27 cellular contexts compared by ENCODE assay signal in the genomic region with DNA sequence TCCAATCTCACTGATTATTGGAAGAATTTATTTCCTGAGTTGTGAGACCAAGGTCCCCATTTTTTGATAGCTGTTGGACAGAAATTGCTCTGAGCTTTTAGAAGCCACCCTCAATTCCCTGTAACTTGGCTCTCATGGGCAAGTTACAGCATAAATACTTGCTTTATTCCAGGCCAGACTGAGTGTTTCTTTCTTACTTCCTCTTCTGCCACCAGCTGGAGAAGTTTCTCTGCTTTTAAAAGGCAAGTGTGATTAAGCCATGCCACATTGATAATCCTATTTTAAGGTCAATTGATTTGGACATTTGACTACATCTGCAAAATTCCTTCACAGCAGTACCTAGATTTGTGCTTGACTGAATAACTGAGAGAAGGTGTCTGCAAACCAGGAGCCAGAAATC. TPM values are rescaled to one million over a fixed set of nuclear protein-coding genes. Genes with fewer than 3 reads are reported as not detected.
"Had no signal": no experiment of that assay in that cellular context is flagged by ENCODE, and none has a peak within 500 bp of the region (broad histone marks: within the 10 kb centered on the region; RNA-seq: fewer than 3 reads in every experiment).

No MANE protein-coding gene starts in this region.

- H3K27me3 ChIP-seq: heart right ventricle, pancreas, sigmoid colon, stomach had no signal

- H3K36me3 ChIP-seq: heart right ventricle, pancreas, sigmoid colon, stomach, thoracic aorta, WERI-Rb-1 had no signal

- DNase-seq: activated CD4-positive, alpha-beta T cell treated with anti-CD3 and anti-CD28 coated beads for 1 hour; activated CD4-positive, alpha-beta T cell treated with anti-CD3 and anti-CD28 coated beads, Interleukin-2, amount 50 U/mL, for 48 hours; activated T-cell treated with anti-CD3 and anti-CD28 coated beads for 4 hours; cerebellar nuclear complex; cortex of kidney; effector CD4-positive, alpha-beta T cell; heart right ventricle; immature natural killer cell; kidney glomerular epithelial cell; left ventricle myocardium superior; naive thymus-derived CD4-positive, alpha-beta T cell; pancreas; sigmoid colon; stimulated activated CD4-positive, alpha-beta T cell treated with anti-CD3 and anti-CD28 coated beads, Interleukin-4, amount 100 ng/mL, for 24 hours; stomach; T-helper 1 cell; T-helper 9 cell; WERI-Rb-1 had no signal

- H3K9me3 Mint-ChIP-seq: activated T-helper 1 cell treated with anti-CD3 and anti-CD28 coated beads, Interleukin-12 subunit alpha, Interleukin-12 subunit beta, Interleukin-2, Interleukin-4 antibody, amounts not matched to agents 30 ng/mL and 10 ng/mL and 1 ng/mL, durations not matched to agents 14 hours and 24 hours and 36 hours; stimulated activated effector memory CD8-positive, alpha-beta T cell treated with anti-CD3 and anti-CD28 coated beads, Interleukin-12 subunit alpha, Interleukin-12 subunit beta, amount 100 ng/mL, for 72 hours had no signal

- H3K27ac ChIP-seq: heart right ventricle, pancreas, sigmoid colon, stomach, thoracic aorta, WERI-Rb-1 had no signal

- H3K4me3 Mint-ChIP-seq: activated naive CD8-positive, alpha-beta T cell; activated T-helper 1 cell treated with anti-CD3 and anti-CD28 coated beads, Interleukin-12 subunit alpha, Interleukin-12 subunit beta, Interleukin-2, Interleukin-4 antibody, amounts not matched to agents 30 ng/mL and 10 ng/mL and 1 ng/mL, durations not matched to agents 14 hours and 24 hours and 36 hours; immature natural killer cell; memory B cell; stimulated activated effector memory CD8-positive, alpha-beta T cell treated with anti-CD3 and anti-CD28 coated beads, Interleukin-12 subunit alpha, Interleukin-12 subunit beta, amount 100 ng/mL, for 72 hours had no signal

- H3K27me3 Mint-ChIP-seq: activated naive CD8-positive, alpha-beta T cell had no signal

- H3K27ac Mint-ChIP-seq: activated naive CD8-positive, alpha-beta T cell; activated T-helper 1 cell treated with anti-CD3 and anti-CD28 coated beads, Interleukin-12 subunit alpha, Interleukin-12 subunit beta, Interleukin-2, Interleukin-4 antibody, amounts not matched to agents 30 ng/mL and 10 ng/mL and 1 ng/mL, durations not matched to agents 14 hours and 24 hours and 36 hours; immature natural killer cell; memory B cell; naive thymus-derived CD4-positive, alpha-beta T cell; stimulated activated effector memory CD8-positive, alpha-beta T cell treated with anti-CD3 and anti-CD28 coated beads, Interleukin-12 subunit alpha, Interleukin-12 subunit beta, amount 100 ng/mL, for 72 hours had no signal

- H3K4me1 Mint-ChIP-seq: immature natural killer cell; memory B cell; stimulated activated effector memory CD8-positive, alpha-beta T cell treated with anti-CD3 and anti-CD28 coated beads, Interleukin-12 subunit alpha, Interleukin-12 subunit beta, amount 100 ng/mL, for 72 hours had no signal

- H3K4me3 ChIP-seq: heart right ventricle, pancreas, sigmoid colon, stomach, thoracic aorta had no signal

- ATAC-seq: esophagus mucosa; heart right ventricle; left ventricle myocardium superior; naive thymus-derived CD4-positive, alpha-beta T cell; pancreas; stimulated activated effector memory CD8-positive, alpha-beta T cell treated with anti-CD3 and anti-CD28 coated beads, Interleukin-12 subunit alpha, Interleukin-12 subunit beta, amount 100 ng/mL, for 72 hours had no signal

- H3K4me1 ChIP-seq: pancreas, sigmoid colon, stomach had no signal

- H3K9me3 ChIP-seq: pancreas, sigmoid colon, stomach, thoracic aorta had no signal

- H3K36me3 Mint-ChIP-seq: stimulated activated effector memory CD8-positive, alpha-beta T cell treated with anti-CD3 and anti-CD28 coated beads, Interleukin-12 subunit alpha, Interleukin-12 subunit beta, amount 100 ng/mL, for 72 hours had no signal

RNA-seq across cellular contexts. Expression of a gene that starts 14.1 kb away (rescaled TPM):
- total RNA-seq: activated T-helper 1 cell treated with anti-CD3 and anti-CD28 coated beads, Interleukin-12 subunit alpha, Interleukin-12 subunit beta, Interleukin-2, Interleukin-4 antibody, amounts not matched to agents 30 ng/mL and 10 ng/mL and 1 ng/mL, durations not matched to agents 14 hours and 24 hours and 36 hours; bronchial epithelial cell; esophagus mucosa; left ventricle myocardium superior; mucosa of gallbladder; urinary bladder had no signal

RNA-seq across cellular contexts. Expression of a gene that starts 20.3 kb away (rescaled TPM):
- total RNA-seq: activated T-helper 1 cell treated with anti-CD3 and anti-CD28 coated beads, Interleukin-12 subunit alpha, Interleukin-12 subunit beta, Interleukin-2, Interleukin-4 antibody, amounts not matched to agents 30 ng/mL and 10 ng/mL and 1 ng/mL, durations not matched to agents 14 hours and 24 hours and 36 hours; bronchial epithelial cell; heart right ventricle; left ventricle myocardium superior; mucosa of gallbladder; pancreas; sigmoid colon; stomach had no signal

RNA-seq across cellular contexts. Expression of a gene that starts 54.9 kb away (rescaled TPM):
- total RNA-seq: activated T-helper 1 cell treated with anti-CD3 and anti-CD28 coated beads, Interleukin-12 subunit alpha, Interleukin-12 subunit beta, Interleukin-2, Interleukin-4 antibody, amounts not matched to agents 30 ng/mL and 10 ng/mL and 1 ng/mL, durations not matched to agents 14 hours and 24 hours and 36 hours; left ventricle myocardium superior had no signal
